In the genomic region with DNA sequence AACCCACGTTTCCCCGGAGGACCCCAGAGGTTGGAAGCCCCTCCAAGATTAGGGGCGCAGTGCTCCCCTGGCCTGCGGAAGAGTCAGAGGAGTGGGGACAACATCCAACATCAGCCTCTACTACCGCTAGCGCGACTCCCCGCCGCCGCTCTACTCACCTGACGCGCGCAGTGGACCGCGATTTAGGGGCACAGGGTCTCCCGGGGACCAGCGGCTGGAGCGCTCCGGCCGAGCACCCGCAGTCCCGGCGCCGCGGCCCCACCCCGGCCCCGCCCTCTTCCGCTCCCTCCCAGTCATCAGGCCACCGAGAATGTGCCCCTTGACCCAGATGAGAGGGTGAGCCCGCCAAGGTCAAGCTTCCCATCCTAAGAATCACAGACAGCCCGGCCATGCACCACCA, we compare ENCODE assay signal across 28 cellular contexts. TPM values are rescaled to one million over a fixed set of nuclear protein-coding genes. Genes with fewer than 3 reads are reported as not detected.
DNase-seq lines count a peak whose midpoint lies in the region; ATAC-seq, FAIRE-seq and TF ChIP-seq lines count a peak whose summit lies in the region.
"Had no signal": no experiment of that assay in that cellular context is flagged by ENCODE, and none has a peak within 500 bp of the region (broad histone marks: within the 10 kb centered on the region; RNA-seq: fewer than 3 reads in every experiment).

A gene (minus strand): TSS at position 249 of the 400 bp plus-strand sequence. CDS start 4,149 bp downstream, outside the sequence.

- H3K4me1 ChIP-seq in GM23338 (ENCODE audit: insufficient read depth) (peaks cover 21% of the 10 kb centered on the region), K562 (replicated peaks in 1 of 2; ENCODE audit: control insufficient read depth in 2 of 2, insufficient read depth in 2 of 2, low read length in 2 of 2) (peaks cover 0 to 9% of the 10 kb centered on the region in 2 experiments; a peak in 2 of 5 replicates), lung (ENCODE audit: control insufficient read depth in 2 of 2, insufficient read depth in 2 of 2, low read length in 2 of 2) (peaks cover 0 to 5% of the 10 kb centered on the region in 2 donors)
- H3K4me1 ChIP-seq: tibial nerve had no signal

- no peaks in the 10 kb centered on the region for H3K79me2 ChIP-seq in GM23338 (replicated peaks; ENCODE audit: insufficient read depth)
- no peaks in the 10 kb centered on the region for H3K79me2 ChIP-seq in K562 (ENCODE audit: control insufficient read depth, insufficient read depth, low read length)

- TF ChIP-seq CTCF in BJ (IDR thresholded peaks at IDR 0.05; ENCODE audit: insufficient read depth, low read depth, low read length) (no peak), GM23338 (conservative IDR thresholded peaks at IDR 0.05; ENCODE audit: low read depth in 2 of 2) (no peak), K562 (IDR thresholded peaks at IDR 0.05 in 2 of 3, conservative IDR thresholded peaks at IDR 0.05 in 1 of 3; ENCODE audit: insufficient read depth in 2 of 3, low read depth in 1 of 3, low read length in 3 of 3) (no peak), lung (IDR thresholded peaks at IDR 0.05; ENCODE audit: control extremely low read depth, extremely low read depth) (no peak)

- no peak for TF ChIP-seq EP300 in K562 (IDR thresholded peaks at IDR 0.05; ENCODE audit: low read length)

- H3K4me2 ChIP-seq in GM23338: no peak within 1 kb of the TSS
- H3K4me2 ChIP-seq in K562 (ENCODE audit: insufficient read depth, low read length): peak within 1 kb of the TSS; percentile 35

- H4K20me1 ChIP-seq in GM23338 (replicated peaks; ENCODE audit: insufficient read depth) (no peaks in the 10 kb centered on the region), K562 (replicated peaks; ENCODE audit: control insufficient read depth, insufficient read depth, low read length) (no peaks in the 10 kb centered on the region)

- peaks cover 10% of the 10 kb centered on the region for H3K9me3 Mint-ChIP-seq in GM23338

- H3K36me3 Mint-ChIP-seq in GM23338 (ENCODE audit: low read depth): peaks cover 4% of the 10 kb centered on the region; the same call in 1 of the 3 replicates

- peak within 1 kb of the TSS in 1 of 2 experiments; percentile 66; a peak in 1 of 4 replicates for H3K9ac ChIP-seq in K562 (ENCODE audit: insufficient read depth in 1 of 2, low read depth in 2 of 2, low read length in 2 of 2)

- no peak for TF ChIP-seq POLR2A in K562 (conservative IDR thresholded peaks at IDR 0.05)
- TF ChIP-seq POLR2A in erythroblast (IDR thresholded peaks at IDR 0.05; ENCODE audit: low read length): no peak

- H3K9me3 ChIP-seq in K562 (replicated peaks; ENCODE audit: control insufficient read depth, insufficient read depth, low read depth, low read length) (no peaks in the 10 kb centered on the region), lung (ENCODE audit: control insufficient read depth in 2 of 2, insufficient read depth in 1 of 2, low read length in 1 of 2) (no peaks in the 10 kb centered on the region)
- H3K9me3 ChIP-seq: heart left ventricle had no signal

- BruUV-seq in K562 (replicated peaks; lab: Mats Ljungman, UMichigan): no TSS peak

- POLR2A ChIA-PET in BJ (lab: Charles Lee): no interaction called here
- POLR2A ChIA-PET in K562 (lab: Yijun Ruan, JAX): interaction anchor here (0.8 kb wide), 1 partner anchor 24 kb away, joined by 5 read pairs; no protein-coding TSS in a partner anchor

- H3K4me1 Mint-ChIP-seq in GM23338: peaks cover 39% of the 10 kb centered on the region

- 53% methylated on average over 13 of the region's 31 CpGs for WGBS in K562 (ENCODE audit: insufficient coverage, low coverage, missing lambda C conversion rate)
- 41 to 83% methylated on average over 30 to 31 of the region's 31 CpGs for WGBS in lung, 2 donors

- H3K27me3 ChIP-seq in BJ (ENCODE audit: control insufficient read depth, insufficient read depth, low read length) (no peaks in the 10 kb centered on the region; the same call in 1 of the 2 replicates), GM23338 (ENCODE audit: insufficient read depth) (no peaks in the 10 kb centered on the region), K562 (ENCODE audit: control insufficient read depth in 2 of 2, insufficient read depth in 2 of 2, low read length in 2 of 2) (peaks cover 15 to 33% of the 10 kb centered on the region in 2 experiments; a peak in 3 of 5 replicates), lung (ENCODE audit: control insufficient read depth, insufficient read depth) (no peaks in the 10 kb centered on the region)

- no peak for FAIRE-seq in K562 (lab: Jason Lieb, UNC)
- FAIRE-seq: GM18507 had no signal

- no peak for ATAC-seq in GM23338
- ATAC-seq in K562: no peak
- peak; percentile 41 for ATAC-seq in lung (ENCODE audit: insufficient read depth, low FRiP score)
- no peak for ATAC-seq in HG03280 (IDR thresholded peaks at IDR 0.05; ENCODE audit: unreplicated experiment)
- no peak for ATAC-seq in GM21786 (IDR thresholded peaks at IDR 0.05; ENCODE audit: unreplicated experiment)
- ATAC-seq: right cardiac atrium had no signal

- no peaks in the 10 kb centered on the region for H3K9me1 ChIP-seq in K562 (ENCODE audit: control insufficient read depth, insufficient read depth, low read length)

- no peak within 1 kb of the TSS for H3K4me3 Mint-ChIP-seq in GM23338

- CTCF ChIA-PET in BJ (lab: Yijun Ruan, JAX): no interaction called here
- CTCF ChIA-PET in K562 (lab: Yijun Ruan, JAX; ENCODE audit: low intra/inter-chr PET ratio): no interaction called here

- H3K4me3 ChIP-seq in BJ (ENCODE audit: low read depth, low read length) (peak within 1 kb of the TSS; percentile 11), GM23338 (no peak within 1 kb of the TSS), K562 (no peak within 1 kb of the TSS), lung (peak within 1 kb of the TSS; percentile 14)
- H3K4me3 ChIP-seq: tibial nerve had no signal

- H3K27me3 Mint-ChIP-seq in GM23338 (ENCODE audit: insufficient read depth, low read depth, poor library complexity): peaks cover 10% of the 10 kb centered on the region

- H2AFZ ChIP-seq in GM23338 (peak within 1 kb of the TSS; percentile 44), K562 (ENCODE audit: low read depth, low read length) (peak within 1 kb of the TSS; percentile 75)

- 0 out of 2 replicates have a peak, but pooled peaks cover 7% of the 10 kb centered on the region for H3F3A ChIP-seq in GM23338 (replicated peaks; ENCODE audit: low read depth)

- DNase-seq in BJ (ENCODE audit: low read depth) (no peak), GM23338 (ENCODE audit: low spot score) (no peak), K562 (ENCODE audit: extremely low read depth in 1 of 4, low spot score in 3 of 4) (no peak), lung (ENCODE audit: low spot score) (no peak), erythroblast (lab: John Stamatoyannopoulos, UW) (no peak), NCI-H526 treated with DMSO at 0.1 percent for 48 hours (lab: John Stamatoyannopoulos, UW) (no peak)
- DNase-seq: activated CD8-positive, alpha-beta memory T cell treated with anti-CD3 and anti-CD28 coated beads for 24 hours; AML-193; amniotic stem cell; COR-L47; effector CD4-positive, alpha-beta T cell; heart left ventricle; Kasumi-1; NCI-H1417; NCI-H2171; NCI-H748 treated with DMSO at 0.1 percent for 48 hours; occipital lobe; OCI-M1; right cardiac atrium; SHP77 treated with DMSO at 0.1 percent for 48 hours had no signal

- no peak within 1 kb of the TSS for H3K27ac Mint-ChIP-seq in GM23338

- intact Hi-C loops in K562 (cut with micrococcal nuclease): no loop called here

- in situ Hi-C loops in K562 (cut with MboI): no loop called here

- H3K27ac ChIP-seq in GM23338 (ENCODE audit: low read depth) (no peak within 1 kb of the TSS), K562 (ENCODE audit: extremely low read depth, low read depth, low read length) (no peak within 1 kb of the TSS), lung (ENCODE audit: low read depth in 1 of 2, low read length in 1 of 2) (no peak within 1 kb of the TSS)
- H3K27ac ChIP-seq: tibial nerve had no signal

- H3K36me3 ChIP-seq in BJ (ENCODE audit: control insufficient read depth, insufficient read depth, low read length) (no peaks in the 10 kb centered on the region), GM23338 (ENCODE audit: insufficient read depth) (no peaks in the 10 kb centered on the region; the same call in 1 of the 2 replicates), K562 (ENCODE audit: control insufficient read depth, insufficient read depth, low read length) (no peaks in the 10 kb centered on the region), lung (ENCODE audit: control insufficient read depth in 2 of 2, insufficient read depth in 2 of 2, low read length in 2 of 2) (no peaks in the 10 kb centered on the region)
- H3K36me3 ChIP-seq: heart left ventricle, tibial nerve had no signal

- H3K9me2 ChIP-seq in GM23338 (ENCODE audit: insufficient read depth): no peaks in the 10 kb centered on the region

- no peak for TF ChIP-seq RAD21 in K562 (CRISPR knock-in tag; conservative IDR thresholded peaks at IDR 0.05 in 1 of 2, IDR thresholded peaks at IDR 0.05 in 1 of 2)

TF ChIP-seq in GM23338, 12 proteins besides CTCF, POLR2A, EP300 and RAD21 (continues in another document):
- no peak for TF ChIP-seq EZH2 (IDR thresholded peaks at IDR 0.05; ENCODE audit: low read depth, unreplicated experiment)

TF ChIP-seq in K562, 482 proteins besides CTCF, POLR2A, EP300 and RAD21:
- no peak for TF ChIP-seq CCAR2 (IDR thresholded peaks at IDR 0.05; ENCODE audit: low read depth, low read length)

RNA-seq across cellular contexts. Expression of the gene that starts here (rescaled TPM):
- polyA plus RNA-seq in BJ (2011; rRNA removed) (0.27 and 0.32 TPM in 2 replicates), GM23338 (2016; fragmentation: Nextera tagmentation; extraction: Ambion mirVana) (0.84 and 1.3 TPM in 2 replicates), K562 (2011; rRNA removed) (0.04 TPM in 1 of 2 replicates, not detected in the other), K562 (2014; fragmentation: Illumina TruSeq; extraction: Trizol) (0.10 and 0.28 TPM in 2 replicates), K562 (2014; fragmentation: Nextera tagmentation; extraction: Ambion mirVana) (under 1 TPM; 0.07 to 0.11 TPM), K562 (2014; rRNA removed) (0.09 and 0.28 TPM in 2 replicates), lung (1 to 10 TPM in 1 of 2 donors, under 1 TPM in 1; 0.01 to 2.0 TPM)
- polyA minus RNA-seq in BJ (2011; rRNA and poly(A)+ RNA removed): 0.47 TPM in 1 of 2 replicates, not detected in the other
- total RNA-seq in GM23338 (2014; rRNA removed; shearing (Covaris generic)): 0.59 and 2.8 TPM in 2 replicates
- 0.14 TPM in 1 of 2 replicates, not detected in the other for total RNA-seq in K562 (2011; cell fraction: chromatin; rRNA removed; ENCODE audit: low replicate concordance)
- not detected in 2 replicates for total RNA-seq in K562 (2011; cell fraction: nucleolus; rRNA removed)
- not detected in 2 replicates for total RNA-seq in K562 (2011; cell fraction: nucleoplasm; rRNA removed)
- total RNA-seq in K562 (2014; rRNA removed) (0.20 and 0.23 TPM in 2 replicates), K562 (2014; rRNA removed; fragmentation: Illumina TruSeq; extraction: Trizol) (0.13 and 0.22 TPM in 2 replicates), K562 (2015; rRNA removed; fragmentation: Illumina TruSeq; extraction: Trizol) (0.07 TPM in 1 of 2 replicates, not detected in the other), K562 (2021) (0.13 TPM in 2 replicates), lung (1 to 10 TPM in 1 of 2 donors, under 1 TPM in 1; 0.14 to 2.4 TPM)
- polyA plus RNA-seq in K562 (2011; cell fraction: cytosol; rRNA removed): not detected in 2 replicates
- polyA plus RNA-seq in K562 (2011; cell fraction: nucleus; rRNA removed): not detected in 2 replicates
- polyA plus RNA-seq in K562 (2012): 0.05 and 0.15 TPM in 2 replicates
- not detected in 2 replicates for polyA minus RNA-seq in K562 (2011; rRNA and poly(A)+ RNA removed)
- polyA minus RNA-seq in K562 (2011; cell fraction: cytosol; rRNA and poly(A)+ RNA removed): not detected in 2 replicates
- not detected in 2 replicates for polyA minus RNA-seq in K562 (2011; cell fraction: nucleus; rRNA and poly(A)+ RNA removed)
- total RNA-seq: cardiac septum, H4, HT1080, liver, occipital lobe had no signal
- polyA plus RNA-seq: liver had no signal

Comparison
In these comparisons a context has a peak if more than half of its experiments do, and no peak if none do; other contexts are left out.
1. H3K4me3 ChIP-seq: peak in BJ (single experiment) and lung (single experiment); none in GM23338 (single experiment) and K562 (single experiment).